11 cellular contexts compared by ENCODE assay signal in genomic region chr7:38330861-38331709, GRCh38.
DNase-seq lines count a peak whose midpoint lies in the region; ATAC-seq and TF ChIP-seq lines count a peak whose summit lies in the region.
"Had no signal": no experiment of that assay in that cellular context is flagged by ENCODE, and none has a peak within 500 bp of the region (broad histone marks: within the 10 kb centered on the region; RNA-seq: fewer than 3 reads in every experiment).

No MANE protein-coding gene starts in this region.

- 78% methylated on average over 9 of the region's 9 CpGs for WGBS in smooth muscle cell (ENCODE audit: low lambda C conversion rate)

- no peaks in the 10 kb centered on the region for H3F3A ChIP-seq in smooth muscle cell (ENCODE audit: low read depth)

- H3K36me3 ChIP-seq in smooth muscle cell (ENCODE audit: low read depth) = no peaks in the 10 kb centered on the region
- no peaks in the 10 kb centered on the region for H3K36me3 ChIP-seq in left lung

- no peak for ATAC-seq in activated CD4-positive, alpha-beta T cell treated with anti-CD3 and anti-CD28 coated beads for 36 hours
- ATAC-seq in GM21717 (IDR thresholded peaks at IDR 0.05; ENCODE audit: unreplicated experiment) (no peak), HG03175 (IDR thresholded peaks at IDR 0.05; ENCODE audit: unreplicated experiment) (no peak), left lung (no peak)

- no peaks in the 10 kb centered on the region for H3K27me3 Mint-ChIP-seq in activated CD4-positive, alpha-beta T cell treated with anti-CD3 and anti-CD28 coated beads for 36 hours

- CTCF ChIA-PET in activated CD4-positive, alpha-beta T cell treated with anti-CD3 and anti-CD28 coated beads for 36 hours (lab: Charles Lee) = interaction anchor here (0.6 to 3.1 kb wide), 10 partner anchors 13 to 414 kb away, joined by 3 to 16 read pairs (median 5); no protein-coding TSS in a partner anchor

- H3K9ac ChIP-seq in smooth muscle cell (ENCODE audit: low read depth) = no peak overlapping the region

- no peak overlapping the region for H3K4me2 ChIP-seq in smooth muscle cell

- peak overlapping the region; percentile 58 for H3K27ac Mint-ChIP-seq in activated CD4-positive, alpha-beta T cell treated with anti-CD3 and anti-CD28 coated beads for 36 hours
- H3K27ac Mint-ChIP-seq: B cell had no signal

- intact Hi-C loops in activated CD4-positive, alpha-beta T cell treated with anti-CD3 and anti-CD28 coated beads for 36 hours (cut with DNase I, micrococcal nuclease) = loop anchor here in 1 of 2 experiments (2.0 kb wide), 1 partner anchor 78 kb away; no protein-coding TSS in a partner anchor
- intact Hi-C loops in left lung (cut with DNase I) = loop anchor here in 1 of 2 donors (10.0 kb wide), 1 partner anchor 106 kb away; no protein-coding TSS in a partner anchor

- H4K20me1 ChIP-seq in smooth muscle cell (ENCODE audit: low read depth) = no peaks in the 10 kb centered on the region

- no peak overlapping the region for H2AFZ ChIP-seq in smooth muscle cell (ENCODE audit: low read depth)

- H3K4me3 Mint-ChIP-seq in activated CD4-positive, alpha-beta T cell treated with anti-CD3 and anti-CD28 coated beads for 36 hours = peak overlapping the region; percentile 15
- H3K4me3 Mint-ChIP-seq: B cell had no signal

- H3K9me3 Mint-ChIP-seq in activated CD4-positive, alpha-beta T cell treated with anti-CD3 and anti-CD28 coated beads for 36 hours (ENCODE audit: low read depth) = no peaks in the 10 kb centered on the region

- H3K4me1 Mint-ChIP-seq in activated CD4-positive, alpha-beta T cell treated with anti-CD3 and anti-CD28 coated beads for 36 hours = peaks cover 49% of the 10 kb centered on the region

- H3K4me3 ChIP-seq in smooth muscle cell (no peak overlapping the region), left lung (no peak overlapping the region)

- DNase-seq in activated CD4-positive, alpha-beta T cell treated with anti-CD3 and anti-CD28 coated beads for 36 hours = peak; percentile 48
- DNase-seq in activated CD4-positive, alpha-beta T cell treated with anti-CD3 and anti-CD28 coated beads, Interleukin-2, amount 50 U/mL, for 48 hours = no peak
- DNase-seq in OCI-M1 (lab: John Stamatoyannopoulos, UW) (peak; percentile 86), ecto neural progenitor cell (ENCODE audit: low spot score) (peak; percentile 73), smooth muscle cell (lab: John Stamatoyannopoulos, UW; ENCODE audit: unreplicated experiment) (no peak), left lung (no peak)

- H3K27me3 ChIP-seq in smooth muscle cell (ENCODE audit: low read depth) = no peaks in the 10 kb centered on the region
- no peaks in the 10 kb centered on the region for H3K27me3 ChIP-seq in left lung

- H3K27ac ChIP-seq in smooth muscle cell (ENCODE audit: low read depth) (no peak overlapping the region), left lung (no peak overlapping the region)
- H3K27ac ChIP-seq: epithelial cell of prostate, RWPE1 had no signal

- H3K4me1 ChIP-seq in smooth muscle cell (ENCODE audit: low read depth) = no peaks in the 10 kb centered on the region
- peaks cover 0 to 18% of the 10 kb centered on the region in 2 donors for H3K4me1 ChIP-seq in left lung

- H3K9me3 ChIP-seq in smooth muscle cell (replicated peaks; ENCODE audit: low read depth) (no peaks in the 10 kb centered on the region), left lung (no peaks in the 10 kb centered on the region)

- no peaks in the 10 kb centered on the region for H3K36me3 Mint-ChIP-seq in activated CD4-positive, alpha-beta T cell treated with anti-CD3 and anti-CD28 coated beads for 36 hours (ENCODE audit: low read depth)

- H3K79me2 ChIP-seq in smooth muscle cell (ENCODE audit: low read depth) = no peaks in the 10 kb centered on the region

- POLR2A ChIA-PET in activated CD4-positive, alpha-beta T cell treated with anti-CD3 and anti-CD28 coated beads for 36 hours (lab: Charles Lee) = no interaction called here

- TF ChIP-seq CTCF in smooth muscle cell (IDR thresholded peaks at IDR 0.05; ENCODE audit: borderline replicate concordance, insufficient read depth, poor library complexity, severe bottlenecking) (peak; percentile 5), left lung (IDR thresholded peaks at IDR 0.05) (no peak)

Comparison
In these comparisons a context has a peak if more than half of its experiments do, and no peak if none do; other contexts are left out.
1. DNase-seq: peak in activated CD4-positive, alpha-beta T cell treated with anti-CD3 and anti-CD28 coated beads for 36 hours (single experiment), OCI-M1 (single experiment) and ecto neural progenitor cell (single experiment); none in activated CD4-positive, alpha-beta T cell treated with anti-CD3 and anti-CD28 coated beads, Interleukin-2, amount 50 U/mL, for 48 hours (0 of 2), smooth muscle cell (single experiment) and left lung (0 of 2).